Comparison of ENCODE assay signal across 10 cellular contexts in genomic region chr17:72119280-72119962, GRCh38. TPM values are rescaled to one million over a fixed set of nuclear protein-coding genes. Genes with fewer than 3 reads are reported as not detected.
DNase-seq lines count a peak whose midpoint lies in the region; ATAC-seq, FAIRE-seq and TF ChIP-seq lines count a peak whose summit lies in the region.
"Had no signal": no experiment of that assay in that cellular context is flagged by ENCODE, and none has a peak within 500 bp of the region (broad histone marks: within the 10 kb centered on the region; RNA-seq: fewer than 3 reads in every experiment).

No MANE protein-coding gene starts in this region.

- peaks cover 0 to 4% (median 2%) of the 10 kb centered on the region in 3 donors for H3K9me3 Mint-ChIP-seq in IgD-negative memory B cell
- H3K9me3 Mint-ChIP-seq in neural crest cell, result no peaks in the 10 kb centered on the region

- H3K4me3 Mint-ChIP-seq in IgD-negative memory B cell, result peak overlapping the region in 3 of 4 donors; percentile 38 to 81 (median 43)
- H3K4me3 Mint-ChIP-seq in neural crest cell, result peak overlapping the region; percentile 98

- H3K36me3 Mint-ChIP-seq in IgD-negative memory B cell (no peaks in the 10 kb centered on the region), neural crest cell (ENCODE audit: low read depth) (peaks cover 12% of the 10 kb centered on the region)

- FAIRE-seq in D721Med (lab: Jason Lieb, UNC), result no peak

- H3K9me3 ChIP-seq in AG04450 (ENCODE audit: control insufficient read depth, insufficient read depth, low read length) (peaks cover 12% of the 10 kb centered on the region; the same call in 1 of the 2 replicates), ectodermal cell (ENCODE audit: control insufficient read depth, low read length) (no peaks in the 10 kb centered on the region)
- H3K9me3 ChIP-seq: neutrophil had no signal

- peaks cover 27% of the 10 kb centered on the region for H3K27me3 ChIP-seq in AG04450 (ENCODE audit: control insufficient read depth, insufficient read depth, low read length)
- peaks cover 61% of the 10 kb centered on the region for H3K27me3 ChIP-seq in ectodermal cell (ENCODE audit: control insufficient read depth, insufficient read depth, low read length, poor library complexity, severe bottlenecking)

- H3K4me3 ChIP-seq in AG04450 (ENCODE audit: low read depth, low read length), result peak overlapping the region; percentile 94
- peak overlapping the region; percentile 88 for H3K4me3 ChIP-seq in ectodermal cell (ENCODE audit: insufficient read depth, low read depth, low read length)

- H3K27me3 Mint-ChIP-seq in IgD-negative memory B cell, result peaks cover 69% of the 10 kb centered on the region
- H3K27me3 Mint-ChIP-seq in neural crest cell (ENCODE audit: low read depth), result peaks cover 70% of the 10 kb centered on the region

- peaks cover 9% of the 10 kb centered on the region for H3K36me3 ChIP-seq in ectodermal cell (ENCODE audit: control insufficient read depth, insufficient read depth, low read length)
- H3K36me3 ChIP-seq: neutrophil had no signal

- ATAC-seq in GM19395 (IDR thresholded peaks at IDR 0.05; ENCODE audit: unreplicated experiment), result no peak

- H3K27ac Mint-ChIP-seq in IgD-negative memory B cell, result no peak overlapping the region
- H3K27ac Mint-ChIP-seq in neural crest cell (ENCODE audit: unreplicated experiment), result no peak overlapping the region

- CTCF ChIA-PET in AG04450 (lab: Charles Lee), result interaction anchor here (0.6 to 3.9 kb wide), 9 partner anchors 268 to 1353 kb away, joined by 3 to 42 read pairs (median 4); no protein-coding TSS in a partner anchor

- 10 to 14% methylated on average over 19 to 20 of the region's 20 CpGs for WGBS in ectodermal cell, 2 experiments

- POLR2A ChIA-PET in AG04450 (lab: Yijun Ruan, JAX), result interaction anchor here (0.8 to 2.7 kb wide), 3 partner anchors 144 to 395 kb away, joined by 3 to 13 read pairs (median 7); no protein-coding TSS in a partner anchor

- DNase-seq in AG04450 (ENCODE audit: low read depth, low spot score) (no peak), neural crest cell (ENCODE audit: low read depth, low spot score) (no peak), KBM-7 (no peak), D721Med (ENCODE audit: insufficient read length, low spot score) (no peak)
- no peak for DNase-seq in activated CD4-positive, CD25-positive, alpha-beta regulatory T cell treated with anti-CD3 and anti-CD28 coated beads, Interleukin-2, amount 50 U/mL, for 72 hours
- DNase-seq: NCI-H1048 had no signal

- in situ Hi-C loops in KBM-7 (cut with MboI; ENCODE audit: low pct_unique_long_range_greater_than_20kb, low sequenced_read_pairs), result no loop called here

- H3K4me1 Mint-ChIP-seq in IgD-negative memory B cell (peaks cover 0 to 13% (median 9%) of the 10 kb centered on the region in 3 donors), neural crest cell (peaks cover 64% of the 10 kb centered on the region)

- H3K27ac ChIP-seq in AG04450 (ENCODE audit: low read depth, low read length) (no peak overlapping the region), ectodermal cell (ENCODE audit: insufficient read depth, low read depth, low read length, poor library complexity, severe bottlenecking) (no peak overlapping the region)
- H3K27ac ChIP-seq: neutrophil had no signal

- peaks cover 27% of the 10 kb centered on the region for H3K4me1 ChIP-seq in ectodermal cell (ENCODE audit: control insufficient read depth, insufficient read depth, low read length)

- TF ChIP-seq CTCF in AG04450 (IDR thresholded peaks at IDR 0.05; ENCODE audit: low read depth, low read length) (no peak), neural crest cell (conservative IDR thresholded peaks at IDR 0.05) (no peak), D721Med (IDR thresholded peaks at IDR 0.05; ENCODE audit: insufficient read depth, missing control alignments) (no peak)

RNA-seq across cellular contexts. Expression of gene SOX9, which starts 1.4 kb away (rescaled TPM):
- polyA plus RNA-seq in AG04450 (2011; rRNA removed) (5.5 and 6.0 TPM in 2 replicates), IgD-negative memory B cell (not detected)
- polyA minus RNA-seq in AG04450 (2011; rRNA and poly(A)+ RNA removed), result 5.0 and 6.3 TPM in 2 replicates
- 59.7 TPM for polyA plus RNA-seq in ectodermal cell (2013, experiment 1 of 4)
- 51.6 TPM for polyA plus RNA-seq in ectodermal cell (2013, experiment 2 of 4)
- 29.5 TPM for polyA plus RNA-seq in ectodermal cell (2013, experiment 3 of 4)
- polyA plus RNA-seq in ectodermal cell (2013, experiment 4 of 4), result 32.3 TPM
- total RNA-seq in neural crest cell, result 36.8 and 36.9 TPM in 2 replicates
